In genomic region chr19:17424743-17425365, GRCh38 we compare ENCODE assay signal across 10 cellular contexts. TPM values are rescaled to one million over a fixed set of nuclear protein-coding genes. Genes with fewer than 3 reads are reported as not detected.
A peak's percentile ranks its signal among the peaks of the same experiment; 100 is the strongest.
DNase-seq lines count a peak whose midpoint lies in the region; ATAC-seq, FAIRE-seq and TF ChIP-seq lines count a peak whose summit lies in the region.
"Had no signal": no experiment of that assay in that cellular context is flagged by ENCODE, and none has a peak within 500 bp of the region (broad histone marks: within the 10 kb centered on the region; RNA-seq: fewer than 3 reads in every experiment).

No MANE protein-coding gene starts in this region.

- CTCF ChIA-PET in WTC11 (lab: Charles Lee): interaction anchor here (0.6 to 1.6 kb wide), 33 partner anchors 8 to 1015 kb away, joined by 3 to 23 read pairs (median 4); partner anchors contain the start of genes BST2 and TMEM221

- TF ChIP-seq POLR2A in GM18505 (IDR thresholded peaks at IDR 0.05; ENCODE audit: borderline replicate concordance, extremely low read depth, insufficient read depth, insufficient read length): no peak

- H3K4me3 ChIP-seq in smooth muscle cell: no peak overlapping the region
- H3K4me3 ChIP-seq: SK-N-MC had no signal

- no peaks in the 10 kb centered on the region for H3F3A ChIP-seq in smooth muscle cell (ENCODE audit: low read depth)

- H3K27ac Mint-ChIP-seq in WTC11 (no peak overlapping the region), glutamatergic neuron (ENCODE audit: unreplicated experiment) (peak overlapping the region; percentile 12)

- no peaks in the 10 kb centered on the region for H3K36me3 ChIP-seq in smooth muscle cell (ENCODE audit: low read depth)

- H4K20me1 ChIP-seq in smooth muscle cell (ENCODE audit: low read depth): no peaks in the 10 kb centered on the region

- H3K9me3 Mint-ChIP-seq in WTC11 (no peaks in the 10 kb centered on the region), glutamatergic neuron (ENCODE audit: unreplicated experiment) (peaks cover 3% of the 10 kb centered on the region)
- H3K9me3 Mint-ChIP-seq: naive thymus-derived CD8-positive, alpha-beta T cell had no signal

- H2AFZ ChIP-seq in smooth muscle cell (ENCODE audit: low read depth): no peak overlapping the region

- H3K4me1 Mint-ChIP-seq in WTC11 (peaks cover 17% of the 10 kb centered on the region), glutamatergic neuron (ENCODE audit: low read depth, unreplicated experiment) (no peaks in the 10 kb centered on the region)

- no peak overlapping the region for H3K4me2 ChIP-seq in smooth muscle cell

- H3K4me3 Mint-ChIP-seq in WTC11: peak overlapping the region; percentile 67
- peak overlapping the region; percentile 46 for H3K4me3 Mint-ChIP-seq in glutamatergic neuron (ENCODE audit: unreplicated experiment)
- H3K4me3 Mint-ChIP-seq: naive thymus-derived CD8-positive, alpha-beta T cell had no signal

- no peaks in the 10 kb centered on the region for H3K4me1 ChIP-seq in smooth muscle cell (ENCODE audit: low read depth)

- DNase-seq in D721Med (ENCODE audit: insufficient read length, low spot score) (peak; percentile 86), HUDEP-2 (lab: John Stamatoyannopoulos, UW; ENCODE audit: unreplicated experiment in 76 of 76) (peak in 49 of 76 experiments; percentile 6 to 78 (median 52)), WTC11 (ENCODE audit: low spot score) (peak; percentile 92), glutamatergic neuron (peak; percentile 89), smooth muscle cell (lab: John Stamatoyannopoulos, UW; ENCODE audit: unreplicated experiment) (peak; percentile 16), NCI-H2081 (lab: John Stamatoyannopoulos, UW) (no peak), SHP77 treated with DMSO at 0.1 percent for 48 hours (lab: John Stamatoyannopoulos, UW) (no peak)

- 11% methylated on average over 24 of the region's 27 CpGs for WGBS in smooth muscle cell (ENCODE audit: low lambda C conversion rate)

- TF ChIP-seq CTCF in D721Med (IDR thresholded peaks at IDR 0.05; ENCODE audit: insufficient read depth, missing control alignments) (peak; percentile 27), WTC11 (IDR thresholded peaks at IDR 0.05) (peak; percentile 51), glutamatergic neuron (IDR thresholded peaks at IDR 0.05; ENCODE audit: partially characterized antibody, unreplicated experiment) (peak; percentile 19), smooth muscle cell (IDR thresholded peaks at IDR 0.05; ENCODE audit: borderline replicate concordance, insufficient read depth, poor library complexity, severe bottlenecking) (peak; percentile 40)

- H3K27me3 ChIP-seq in smooth muscle cell (ENCODE audit: low read depth): no peaks in the 10 kb centered on the region

- H3K27me3 Mint-ChIP-seq in WTC11 (ENCODE audit: low read depth) (no peaks in the 10 kb centered on the region), glutamatergic neuron (ENCODE audit: unreplicated experiment) (peaks cover 6% of the 10 kb centered on the region)
- H3K27me3 Mint-ChIP-seq: naive thymus-derived CD8-positive, alpha-beta T cell had no signal

- no peaks in the 10 kb centered on the region for H3K79me2 ChIP-seq in smooth muscle cell (ENCODE audit: low read depth)

- H3K36me3 Mint-ChIP-seq in WTC11: peaks cover 4% of the 10 kb centered on the region
- H3K36me3 Mint-ChIP-seq in glutamatergic neuron (ENCODE audit: unreplicated experiment): no peaks in the 10 kb centered on the region

- H3K27ac ChIP-seq in smooth muscle cell (ENCODE audit: low read depth): no peak overlapping the region
- H3K27ac ChIP-seq: SK-N-MC had no signal

- no peaks in the 10 kb centered on the region for H3K9me3 ChIP-seq in smooth muscle cell (replicated peaks; ENCODE audit: low read depth)

- no peak overlapping the region for H3K9ac ChIP-seq in smooth muscle cell (ENCODE audit: low read depth)

- POLR2A ChIA-PET in WTC11 (lab: Charles Lee): interaction anchor here (0.5 to 1.1 kb wide), 6 partner anchors 9 to 434 kb away, joined by 3 to 6 read pairs (median 3); no protein-coding TSS in a partner anchor

- no peak for FAIRE-seq in D721Med (lab: Jason Lieb, UNC)

- peak; percentile 93 for ATAC-seq in WTC11
- ATAC-seq in GM18505 (IDR thresholded peaks at IDR 0.05; ENCODE audit: unreplicated experiment): no peak
- ATAC-seq: naive thymus-derived CD8-positive, alpha-beta T cell had no signal

TF ChIP-seq in WTC11, 78 proteins besides CTCF, POLR2A, EP300 and RAD21:
- peak; percentile 85 for TF ChIP-seq SP1 (CRISPR knock-in tag; conservative IDR thresholded peaks at IDR 0.05)
- TF ChIP-seq FOXK1 (CRISPR knock-in tag; IDR thresholded peaks at IDR 0.05): peak; percentile 19; the same call in 1 of the 2 replicates
- TF ChIP-seq ZBTB21 (CRISPR knock-in tag; IDR thresholded peaks at IDR 0.05; ENCODE audit: borderline replicate concordance): 0 out of 2 replicates have a peak, but pooled peaks have one; percentile 55
- TF ChIP-seq PRRX2 (CRISPR knock-in tag; IDR thresholded peaks at IDR 0.05): no peak
TF ChIP-seq in WTC11: peak in this region for 3.

RNA-seq across cellular contexts. Expression of gene MVB12A, which starts 5.0 kb away (rescaled TPM):
- total RNA-seq in WTC11 (2021) (58.7 to 78.6 TPM (median 70.8 TPM) in 3 replicates), glutamatergic neuron (ENCODE audit: unreplicated experiment) (38.8 TPM), smooth muscle cell (46.6 and 68.1 TPM in 2 replicates)
- polyA plus RNA-seq in smooth muscle cell: 89.6 and 98.1 TPM in 2 replicates

RNA-seq across cellular contexts. Expression of gene BST2, which starts 19.4 kb away (rescaled TPM):
- total RNA-seq in WTC11 (2021): 22.8 to 67.7 TPM (median 61.1 TPM) in 3 replicates
- 1.4 TPM for total RNA-seq in glutamatergic neuron (ENCODE audit: unreplicated experiment)
- total RNA-seq in smooth muscle cell: 3.7 and 5.2 TPM in 2 replicates
- polyA plus RNA-seq in smooth muscle cell: 14.4 and 22.4 TPM in 2 replicates

RNA-seq across cellular contexts. Expression of gene TMEM221, which starts 23.6 kb away (rescaled TPM):
- 1.2 to 2.9 TPM (median 2.3 TPM) in 3 replicates for total RNA-seq in WTC11 (2021)
- total RNA-seq in glutamatergic neuron (ENCODE audit: unreplicated experiment): not detected
- 0.31 and 1.5 TPM in 2 replicates for total RNA-seq in smooth muscle cell
- polyA plus RNA-seq in smooth muscle cell: 0.63 and 1.5 TPM in 2 replicates
- total RNA-seq: naive thymus-derived CD8-positive, alpha-beta T cell had no signal

RNA-seq across cellular contexts. Expression of gene CCDC194, which starts 30.9 kb away (rescaled TPM):
- 0.37 to 0.87 TPM (median 0.76 TPM) in 3 replicates for total RNA-seq in WTC11 (2021)
- not detected for total RNA-seq in glutamatergic neuron (ENCODE audit: unreplicated experiment)
- not detected in 2 replicates for total RNA-seq in smooth muscle cell
- not detected in 2 replicates for polyA plus RNA-seq in smooth muscle cell
- polyA plus RNA-seq: naive thymus-derived CD8-positive, alpha-beta T cell had no signal

RNA-seq across cellular contexts. Expression of gene NXNL1, which starts 35.9 kb away (rescaled TPM):
- total RNA-seq in WTC11 (2021) (not detected in 3 replicates), glutamatergic neuron (ENCODE audit: unreplicated experiment) (not detected), smooth muscle cell (0.45 TPM in 1 of 2 replicates, not detected in the other)
- not detected in 2 replicates for polyA plus RNA-seq in smooth muscle cell
- total RNA-seq: naive thymus-derived CD8-positive, alpha-beta T cell had no signal
- polyA plus RNA-seq: naive thymus-derived CD8-positive, alpha-beta T cell had no signal

Comparison
In these comparisons a context has a peak if more than half of its experiments do, and no peak if none do; other contexts are left out.
1. DNase-seq: peak in D721Med (single experiment), HUDEP-2 (49 of 76), WTC11 (single experiment), glutamatergic neuron (single experiment) and smooth muscle cell (single experiment); none in NCI-H2081 (0 of 2) and SHP77 treated with DMSO at 0.1 percent for 48 hours (single experiment).
2. Peak in every context shown above with its lines, with median percentiles within 50 percentile points of each other: CTCF ChIP-seq.